27 cellular contexts compared by ENCODE assay signal in the genomic region with DNA sequence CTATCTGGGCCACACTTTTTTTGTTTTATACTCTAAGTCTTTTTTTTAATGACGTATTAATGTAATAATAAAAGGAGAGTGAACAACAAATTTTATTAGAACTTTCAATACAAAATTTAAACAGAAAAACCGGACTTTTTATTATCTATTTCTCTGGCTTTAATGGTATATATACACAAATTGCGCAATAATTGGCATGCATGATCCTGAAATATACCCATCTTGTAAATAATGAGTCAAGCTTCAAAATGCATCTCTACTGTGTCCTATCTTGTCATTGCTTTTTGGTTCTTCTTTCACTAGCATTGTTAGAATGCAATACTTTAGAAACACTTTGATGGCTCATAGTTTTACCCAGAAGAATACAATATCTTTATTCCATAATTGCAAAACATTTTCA.
"Had no signal": no experiment of that assay in that cellular context is flagged by ENCODE, and none has a peak within 500 bp of the region (broad histone marks: within the 10 kb centered on the region; RNA-seq: fewer than 3 reads in every experiment).

No MANE protein-coding gene starts in this region.

- H3K36me3 Mint-ChIP-seq: naive thymus-derived CD8-positive, alpha-beta T cell; stimulated activated effector memory CD8-positive, alpha-beta T cell treated with anti-CD3 and anti-CD28 coated beads, Interleukin-12 subunit alpha, Interleukin-12 subunit beta, amount 100 ng/mL, for 72 hours; stimulated activated naive B cell treated with anti-CD40 and anti-IgM and Interleukin-4, amounts not matched to agents 10 μg/mL and 1 μg/mL and 100 μg/mL, for 72 hours had no signal

- H3K27ac ChIP-seq: neutrophil, pancreas, psoas muscle, skin epidermis, stomach, thoracic aorta, thyroid gland, tibial nerve, upper lobe of left lung, vagina had no signal

- H3K4me1 ChIP-seq: pancreas, psoas muscle, stomach, thyroid gland, tibial nerve, upper lobe of left lung, vagina had no signal

- H3K27me3 ChIP-seq: neutrophil, pancreas, stomach, thyroid gland, tibial nerve, upper lobe of left lung, vagina had no signal

- H3K4me3 ChIP-seq: pancreas, psoas muscle, skin epidermis, stomach, thoracic aorta, thyroid gland, tibial nerve, upper lobe of left lung, vagina had no signal

- ATAC-seq: naive thymus-derived CD8-positive, alpha-beta T cell; natural killer cell treated with Interleukin-12 subunit alpha and Interleukin-12 subunit beta and Interleukin-15 and Interleukin-18, amount 100 ng/mL, for 72 hours; pancreas; psoas muscle; right cardiac atrium; sciatic nerve; stimulated activated effector memory CD8-positive, alpha-beta T cell treated with anti-CD3 and anti-CD28 coated beads, Interleukin-12 subunit alpha, Interleukin-12 subunit beta, amount 100 ng/mL, for 72 hours; stimulated activated naive B cell treated with anti-CD40 and anti-IgM and Interleukin-4, amounts not matched to agents 10 μg/mL and 1 μg/mL and 100 μg/mL, for 72 hours had no signal

- DNase-seq: naive thymus-derived CD8-positive, alpha-beta T cell; nephron progenitor cell; nucleus accumbens; pancreas; psoas muscle; right cardiac atrium; stimulated activated CD4-positive, alpha-beta T cell treated with anti-CD3 and anti-CD28 coated beads, Interleukin-15, amount 100 ng/mL, for 24 hours; stimulated activated CD4-positive, alpha-beta T cell treated with anti-CD3 and anti-CD28 coated beads, Interleukin-2, amount 100 ng/mL, for 24 hours; stimulated activated CD4-positive, alpha-beta T cell treated with anti-CD3 and anti-CD28 coated beads, Interleukin-2, amount 100 ng/mL, for 48 hours; stimulated activated CD4-positive, alpha-beta T cell treated with anti-CD3 and anti-CD28 coated beads, Interleukin-4, amount 100 ng/mL, for 24 hours; stimulated activated naive B cell treated with anti-CD40 and anti-IgM and Interleukin-4, amounts not matched to agents 10 μg/mL and 1 μg/mL and 100 μg/mL, for 72 hours; stimulated activated naive CD4-positive, alpha-beta T cell treated with Interleukin-2 at 50 U/mL for 16 hours; stomach; thyroid gland; trophoblast cell had no signal

- FAIRE-seq: pancreas, urothelium cell line had no signal

- H3K36me3 ChIP-seq: neutrophil, pancreas, stomach, thoracic aorta, thyroid gland, tibial nerve, upper lobe of left lung, vagina had no signal

- H3K4me1 Mint-ChIP-seq: naive thymus-derived CD8-positive, alpha-beta T cell; nephron progenitor cell; neural crest cell; stimulated activated effector memory CD8-positive, alpha-beta T cell treated with anti-CD3 and anti-CD28 coated beads, Interleukin-12 subunit alpha, Interleukin-12 subunit beta, amount 100 ng/mL, for 72 hours; stimulated activated naive B cell treated with anti-CD40 and anti-IgM and Interleukin-4, amounts not matched to agents 10 μg/mL and 1 μg/mL and 100 μg/mL, for 72 hours had no signal

- H3K27ac Mint-ChIP-seq: naive thymus-derived CD8-positive, alpha-beta T cell; natural killer cell treated with Interleukin-12 subunit alpha and Interleukin-12 subunit beta and Interleukin-15 and Interleukin-18, amount 100 ng/mL, for 72 hours; nephron progenitor cell; stimulated activated effector memory CD8-positive, alpha-beta T cell treated with anti-CD3 and anti-CD28 coated beads, Interleukin-12 subunit alpha, Interleukin-12 subunit beta, amount 100 ng/mL, for 72 hours; stimulated activated naive B cell treated with anti-CD40 and anti-IgM and Interleukin-4, amounts not matched to agents 10 μg/mL and 1 μg/mL and 100 μg/mL, for 72 hours; stimulated activated naive CD8-positive, alpha-beta T cell treated with anti-CD3 and anti-CD28 coated beads, Interleukin-15, Interleukin-2, amounts not matched to agents 100 ng/mL and 50 ng/mL, for 24 hours had no signal

- H3K27me3 Mint-ChIP-seq: naive thymus-derived CD8-positive, alpha-beta T cell; natural killer cell treated with Interleukin-12 subunit alpha and Interleukin-12 subunit beta and Interleukin-15 and Interleukin-18, amount 100 ng/mL, for 72 hours; stimulated activated naive B cell treated with anti-CD40 and anti-IgM and Interleukin-4, amounts not matched to agents 10 μg/mL and 1 μg/mL and 100 μg/mL, for 72 hours; stimulated activated naive CD8-positive, alpha-beta T cell treated with anti-CD3 and anti-CD28 coated beads, Interleukin-15, Interleukin-2, amounts not matched to agents 100 ng/mL and 50 ng/mL, for 24 hours had no signal

- H3K9me3 ChIP-seq: neutrophil, pancreas, psoas muscle, stomach, thoracic aorta, thyroid gland, tibial nerve, upper lobe of left lung, vagina had no signal

- H3K4me3 Mint-ChIP-seq: naive thymus-derived CD8-positive, alpha-beta T cell; natural killer cell treated with Interleukin-12 subunit alpha and Interleukin-12 subunit beta and Interleukin-15 and Interleukin-18, amount 100 ng/mL, for 72 hours; nephron progenitor cell; neural crest cell; stimulated activated effector memory CD8-positive, alpha-beta T cell treated with anti-CD3 and anti-CD28 coated beads, Interleukin-12 subunit alpha, Interleukin-12 subunit beta, amount 100 ng/mL, for 72 hours; stimulated activated naive B cell treated with anti-CD40 and anti-IgM and Interleukin-4, amounts not matched to agents 10 μg/mL and 1 μg/mL and 100 μg/mL, for 72 hours; stimulated activated naive CD8-positive, alpha-beta T cell treated with anti-CD3 and anti-CD28 coated beads, Interleukin-15, Interleukin-2, amounts not matched to agents 100 ng/mL and 50 ng/mL, for 24 hours had no signal
